In genomic region chr10:78964952-78965633, GRCh38 we compare ENCODE assay signal across 10 cellular contexts.
DNase-seq lines count a peak whose midpoint lies in the region; ATAC-seq and TF ChIP-seq lines count a peak whose summit lies in the region.
"Had no signal": no experiment of that assay in that cellular context is flagged by ENCODE, and none has a peak within 500 bp of the region (broad histone marks: within the 10 kb centered on the region; RNA-seq: fewer than 3 reads in every experiment).

No MANE protein-coding gene starts in this region.

- no peak for TF ChIP-seq POLR2A in testis (IDR thresholded peaks at IDR 0.05)

- H3K27me3 ChIP-seq in iPS-20b (ENCODE audit: insufficient read depth, low read length): no peaks in the 10 kb centered on the region; the same call in 1 of the 2 replicates
- H3K27me3 ChIP-seq in testis: no peaks in the 10 kb centered on the region

- H3K27ac ChIP-seq in VCaP: peak overlapping the region; percentile 36; the same call in 1 of the 2 replicates
- no peak overlapping the region for H3K27ac ChIP-seq in iPS-20b (ENCODE audit: low read length)
- H3K27ac ChIP-seq in testis: no peak overlapping the region

- H3K9me3 ChIP-seq in iPS-20b (ENCODE audit: insufficient read depth, low read depth, low read length) (no peaks in the 10 kb centered on the region), testis (no peaks in the 10 kb centered on the region)

- TF ChIP-seq CTCF in VCaP (conservative IDR thresholded peaks at IDR 0.05) (no peak), testis (IDR thresholded peaks at IDR 0.05) (no peak), natural killer cell (IDR thresholded peaks at IDR 0.05) (no peak)

- H3K36me3 Mint-ChIP-seq in natural killer cell: no peaks in the 10 kb centered on the region

- peaks cover 12% of the 10 kb centered on the region for H3K4me1 ChIP-seq in iPS-20b (ENCODE audit: insufficient read depth, low read length)
- H3K4me1 ChIP-seq in testis: peaks cover 8% of the 10 kb centered on the region

- H3K36me3 ChIP-seq in iPS-20b (ENCODE audit: insufficient read depth, low read depth, low read length): no peaks in the 10 kb centered on the region
- no peaks in the 10 kb centered on the region for H3K36me3 ChIP-seq in testis (ENCODE audit: low read depth, missing control alignments)

- H3K4me3 Mint-ChIP-seq in natural killer cell: no peak overlapping the region

- ATAC-seq in HG02870 (IDR thresholded peaks at IDR 0.05; ENCODE audit: unreplicated experiment) (no peak), natural killer cell (no peak), GM18498 (IDR thresholded peaks at IDR 0.05; ENCODE audit: unreplicated experiment) (no peak)

- peak; percentile 9 for DNase-seq in NCI-H1436 (lab: John Stamatoyannopoulos, UW)
- DNase-seq in NCI-H1436 treated with DMSO at 0.1 percent for 48 hours (lab: John Stamatoyannopoulos, UW): no peak
- DNase-seq in testis: peak; percentile 85
- DNase-seq in natural killer cell: no peak
- DNase-seq: activated gamma-delta T cell had no signal

- H3K4me1 Mint-ChIP-seq in natural killer cell: no peaks in the 10 kb centered on the region

- intact Hi-C loops in testis (cut with DNase I; ENCODE audit: low total_unique reads) (loop anchor here (10.0 kb wide), 1 partner anchor 230 kb away; no protein-coding TSS in a partner anchor), natural killer cell (cut with micrococcal nuclease) (no loop called here)

- H3K9ac ChIP-seq in iPS-20b (ENCODE audit: low read depth, low read length): peak overlapping the region; percentile 44; the same call in 1 of the 2 replicates

- peaks cover 0 to 7% of the 10 kb centered on the region in 2 donors for H3K27me3 Mint-ChIP-seq in natural killer cell (ENCODE audit: low read depth in 2 of 2)

- peak overlapping the region; percentile 34; the same call in 1 of the 2 replicates for H3K4me3 ChIP-seq in iPS-20b (ENCODE audit: low read length)
- H3K4me3 ChIP-seq in testis: no peak overlapping the region
- H3K4me3 ChIP-seq: skin epidermis had no signal

- no peaks in the 10 kb centered on the region for H3K9me3 Mint-ChIP-seq in natural killer cell

- no peak overlapping the region for H3K27ac Mint-ChIP-seq in natural killer cell

- 60 to 68% methylated on average over 11 to 15 of the region's 17 CpGs for WGBS in testis, 2 donors

Comparison
In these comparisons a context has a peak if more than half of its experiments do, and no peak if none do; other contexts are left out.
1. DNase-seq: peak in NCI-H1436 (single experiment) and testis (single experiment); none in NCI-H1436 treated with DMSO at 0.1 percent for 48 hours (single experiment) and natural killer cell (single experiment).